ENCODE assay signal across 1 cellular context in the genomic region with DNA sequence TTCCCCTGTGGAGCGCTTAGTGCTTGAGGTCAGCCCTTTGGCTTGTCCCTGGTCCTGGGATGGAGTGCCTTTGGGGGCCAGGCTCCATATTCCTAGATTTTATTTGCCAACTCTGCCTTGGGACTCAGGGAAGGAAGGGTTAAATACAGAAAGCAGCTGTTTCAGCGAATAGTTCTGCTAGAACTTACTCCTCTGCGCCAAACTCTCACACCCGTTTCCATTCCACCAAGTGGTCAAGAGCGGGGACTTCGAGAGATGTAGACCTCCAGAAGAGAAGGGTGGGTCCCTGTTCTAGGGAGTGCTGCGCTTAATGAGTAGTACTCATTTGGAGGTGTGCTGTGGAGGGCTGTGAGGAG.
TF ChIP-seq lines count a peak whose summit lies in the region.

No MANE protein-coding gene starts in this region.

TF ChIP-seq in WTC11, 78 proteins besides CTCF, POLR2A, EP300 and RAD21 (continued from another document):
- TF ChIP-seq, protein P1, sequence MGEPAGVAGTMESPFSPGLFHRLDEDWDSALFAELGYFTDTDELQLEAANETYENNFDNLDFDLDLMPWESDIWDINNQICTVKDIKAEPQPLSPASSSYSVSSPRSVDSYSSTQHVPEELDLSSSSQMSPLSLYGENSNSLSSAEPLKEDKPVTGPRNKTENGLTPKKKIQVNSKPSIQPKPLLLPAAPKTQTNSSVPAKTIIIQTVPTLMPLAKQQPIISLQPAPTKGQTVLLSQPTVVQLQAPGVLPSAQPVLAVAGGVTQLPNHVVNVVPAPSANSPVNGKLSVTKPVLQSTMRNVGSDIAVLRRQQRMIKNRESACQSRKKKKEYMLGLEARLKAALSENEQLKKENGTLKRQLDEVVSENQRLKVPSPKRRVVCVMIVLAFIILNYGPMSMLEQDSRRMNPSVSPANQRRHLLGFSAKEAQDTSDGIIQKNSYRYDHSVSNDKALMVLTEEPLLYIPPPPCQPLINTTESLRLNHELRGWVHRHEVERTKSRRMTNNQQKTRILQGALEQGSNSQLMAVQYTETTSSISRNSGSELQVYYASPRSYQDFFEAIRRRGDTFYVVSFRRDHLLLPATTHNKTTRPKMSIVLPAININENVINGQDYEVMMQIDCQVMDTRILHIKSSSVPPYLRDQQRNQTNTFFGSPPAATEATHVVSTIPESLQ (CRISPR knock-in tag; IDR thresholded peaks at IDR 0.05) = no peak
- no peak for TF ChIP-seq JUN (CRISPR knock-in tag; IDR thresholded peaks at IDR 0.05)
- TF ChIP-seq, protein P2, sequence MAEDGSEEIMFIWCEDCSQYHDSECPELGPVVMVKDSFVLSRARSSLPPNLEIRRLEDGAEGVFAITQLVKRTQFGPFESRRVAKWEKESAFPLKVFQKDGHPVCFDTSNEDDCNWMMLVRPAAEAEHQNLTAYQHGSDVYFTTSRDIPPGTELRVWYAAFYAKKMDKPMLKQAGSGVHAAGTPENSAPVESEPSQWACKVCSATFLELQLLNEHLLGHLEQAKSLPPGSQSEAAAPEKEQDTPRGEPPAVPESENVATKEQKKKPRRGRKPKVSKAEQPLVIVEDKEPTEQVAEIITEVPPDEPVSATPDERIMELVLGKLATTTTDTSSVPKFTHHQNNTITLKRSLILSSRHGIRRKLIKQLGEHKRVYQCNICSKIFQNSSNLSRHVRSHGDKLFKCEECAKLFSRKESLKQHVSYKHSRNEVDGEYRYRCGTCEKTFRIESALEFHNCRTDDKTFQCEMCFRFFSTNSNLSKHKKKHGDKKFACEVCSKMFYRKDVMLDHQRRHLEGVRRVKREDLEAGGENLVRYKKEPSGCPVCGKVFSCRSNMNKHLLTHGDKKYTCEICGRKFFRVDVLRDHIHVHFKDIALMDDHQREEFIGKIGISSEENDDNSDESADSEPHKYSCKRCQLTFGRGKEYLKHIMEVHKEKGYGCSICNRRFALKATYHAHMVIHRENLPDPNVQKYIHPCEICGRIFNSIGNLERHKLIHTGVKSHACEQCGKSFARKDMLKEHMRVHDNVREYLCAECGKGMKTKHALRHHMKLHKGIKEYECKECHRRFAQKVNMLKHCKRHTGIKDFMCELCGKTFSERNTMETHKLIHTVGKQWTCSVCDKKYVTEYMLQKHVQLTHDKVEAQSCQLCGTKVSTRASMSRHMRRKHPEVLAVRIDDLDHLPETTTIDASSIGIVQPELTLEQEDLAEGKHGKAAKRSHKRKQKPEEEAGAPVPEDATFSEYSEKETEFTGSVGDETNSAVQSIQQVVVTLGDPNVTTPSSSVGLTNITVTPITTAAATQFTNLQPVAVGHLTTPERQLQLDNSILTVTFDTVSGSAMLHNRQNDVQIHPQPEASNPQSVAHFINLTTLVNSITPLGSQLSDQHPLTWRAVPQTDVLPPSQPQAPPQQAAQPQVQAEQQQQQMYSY (CRISPR knock-in tag; IDR thresholded peaks at IDR 0.05) = no peak
TF ChIP-seq in WTC11: peak in this region for 0.
